ENCODE assay signal across 10 cellular contexts in the genomic region with DNA sequence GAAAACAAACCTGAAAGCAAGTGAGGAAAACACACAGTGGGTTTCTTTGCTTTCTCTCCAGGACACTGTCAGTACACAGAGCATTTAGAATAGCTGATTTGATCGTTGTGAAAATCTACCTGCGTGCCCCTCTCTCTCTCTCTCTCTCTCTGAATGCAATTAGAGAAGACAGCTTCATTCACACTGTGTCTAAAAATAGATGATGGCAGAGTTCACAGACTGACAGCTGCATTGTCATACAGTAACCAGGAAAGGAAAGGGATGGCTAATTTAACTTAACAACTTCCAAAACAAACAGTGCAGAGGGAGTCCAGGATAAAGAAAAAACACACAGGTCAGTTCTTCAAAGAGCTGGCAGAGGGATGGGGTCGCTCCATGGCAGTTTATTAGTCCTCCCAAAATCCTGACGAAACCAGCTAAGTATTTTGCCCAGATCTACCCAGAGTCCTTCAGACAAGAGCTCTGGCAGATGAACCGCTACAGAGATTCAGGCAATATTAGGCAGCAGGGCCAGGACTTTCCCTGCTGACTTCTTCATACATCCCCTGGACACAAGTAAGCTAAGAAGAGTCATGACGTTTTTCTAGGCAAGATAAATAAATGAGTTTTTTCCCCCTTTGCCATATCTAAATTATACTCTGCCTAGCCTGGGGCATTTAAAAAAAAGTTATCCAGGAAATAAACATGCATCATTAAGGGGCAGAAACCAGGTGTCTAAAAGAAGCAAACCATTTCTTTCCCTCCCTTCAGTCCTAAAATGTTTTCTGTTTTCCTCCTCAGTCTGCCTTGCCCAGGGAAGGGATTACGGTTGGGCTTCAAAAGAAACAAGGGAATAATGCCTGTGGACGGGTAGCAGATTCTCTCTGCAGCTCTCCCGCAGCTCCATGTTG. TPM values are rescaled to one million over a fixed set of nuclear protein-coding genes. Genes with fewer than 3 reads are reported as not detected.
DNase-seq lines count a peak whose midpoint lies in the region; ATAC-seq and TF ChIP-seq lines count a peak whose summit lies in the region.
"Had no signal": no experiment of that assay in that cellular context is flagged by ENCODE, and none has a peak within 500 bp of the region (broad histone marks: within the 10 kb centered on the region; RNA-seq: fewer than 3 reads in every experiment).

No MANE protein-coding gene starts in this region.

- H3K27ac ChIP-seq in esophagus squamous epithelium: peak overlapping the region; percentile 32 to 86 (median 76)
- H3K27ac ChIP-seq in CD8-positive, alpha-beta T cell (ENCODE audit: low read depth, low read length): no peak overlapping the region

- H3K9me3 ChIP-seq in esophagus squamous epithelium: no peaks in the 10 kb centered on the region
- H3K9me3 ChIP-seq in CD8-positive, alpha-beta T cell (ENCODE audit: low read length): no peaks in the 10 kb centered on the region

- H3K27me3 ChIP-seq in esophagus squamous epithelium: no peaks in the 10 kb centered on the region
- no peaks in the 10 kb centered on the region for H3K27me3 ChIP-seq in CD8-positive, alpha-beta T cell (ENCODE audit: insufficient read depth, low read length)

- H3K27me3 Mint-ChIP-seq in CD8-positive, alpha-beta T cell (ENCODE audit: low read depth): no peaks in the 10 kb centered on the region
- H3K27me3 Mint-ChIP-seq: dendritic cell treated with granulocyte-macrophage colony-stimulating factor and Interleukin-4, amounts not matched to agents 40 ng/mL and 50 ng/mL, for 4 days had no signal

- H3K4me3 ChIP-seq in esophagus squamous epithelium: peak overlapping the region in 2 of 4 donors; percentile 11 to 48
- no peak overlapping the region for H3K4me3 ChIP-seq in CD8-positive, alpha-beta T cell (ENCODE audit: low read depth, low read length)

- H3K4me3 Mint-ChIP-seq in CD8-positive, alpha-beta T cell: no peak overlapping the region
- H3K4me3 Mint-ChIP-seq: dendritic cell treated with granulocyte-macrophage colony-stimulating factor and Interleukin-4, amounts not matched to agents 40 ng/mL and 50 ng/mL, for 4 days had no signal

- no peaks in the 10 kb centered on the region for H3K9me3 Mint-ChIP-seq in CD8-positive, alpha-beta T cell
- H3K9me3 Mint-ChIP-seq: dendritic cell treated with granulocyte-macrophage colony-stimulating factor and Interleukin-4, amounts not matched to agents 40 ng/mL and 50 ng/mL, for 4 days had no signal

- H3K4me1 Mint-ChIP-seq in CD8-positive, alpha-beta T cell (ENCODE audit: low read depth): no peaks in the 10 kb centered on the region

- H3K36me3 ChIP-seq in esophagus squamous epithelium: no peaks in the 10 kb centered on the region
- no peaks in the 10 kb centered on the region for H3K36me3 ChIP-seq in CD8-positive, alpha-beta T cell (ENCODE audit: insufficient read depth, low read length)

- H3K36me3 Mint-ChIP-seq in CD8-positive, alpha-beta T cell: no peaks in the 10 kb centered on the region

- intact Hi-C loops in esophagus squamous epithelium (cut with DNase I): no loop called here
- intact Hi-C loops in CD8-positive, alpha-beta T cell (cut with DNase I, micrococcal nuclease): no loop called here

- no peak for TF ChIP-seq POLR2A in esophagus squamous epithelium (IDR thresholded peaks at IDR 0.05)

- 31% methylated on average over 9 of the region's 9 CpGs for WGBS in esophagus squamous epithelium, 2 donors

- no peak for TF ChIP-seq CTCF in esophagus squamous epithelium (IDR thresholded peaks at IDR 0.05)
- no peak for TF ChIP-seq CTCF in omental fat pad (IDR thresholded peaks at IDR 0.05)
- no peak for TF ChIP-seq CTCF in CD8-positive, alpha-beta T cell (IDR thresholded peaks at IDR 0.05)

- ATAC-seq in omental fat pad (ENCODE audit: low FRiP score): peak; percentile 74
- ATAC-seq in CD8-positive, alpha-beta T cell: no peak

- CTCF ChIA-PET in CD8-positive, alpha-beta T cell (lab: Charles Lee): no interaction called here

- H3K27ac Mint-ChIP-seq in CD8-positive, alpha-beta T cell: no peak overlapping the region
- H3K27ac Mint-ChIP-seq: dendritic cell treated with granulocyte-macrophage colony-stimulating factor and Interleukin-4, amounts not matched to agents 40 ng/mL and 50 ng/mL, for 4 days had no signal

- POLR2A ChIA-PET in CD8-positive, alpha-beta T cell (lab: Charles Lee): no interaction called here

- peaks cover 15 to 56% (median 35%) of the 10 kb centered on the region in 3 donors for H3K4me1 ChIP-seq in esophagus squamous epithelium
- no peaks in the 10 kb centered on the region for H3K4me1 ChIP-seq in CD8-positive, alpha-beta T cell (ENCODE audit: insufficient read depth, low read length)

- peak; percentile 34 for DNase-seq in Caki2 (ENCODE audit: low read depth)
- peak; percentile 99 for DNase-seq in NCI-H748 treated with DMSO at 0.1 percent for 48 hours (lab: John Stamatoyannopoulos, UW)
- no peak for DNase-seq in esophagus squamous epithelium (lab: John Stamatoyannopoulos, UW)
- DNase-seq in omental fat pad (ENCODE audit: low spot score): no peak
- no peak for DNase-seq in A172 (ENCODE audit: low spot score)
- no peak for DNase-seq in DMS79 (lab: John Stamatoyannopoulos, UW)
- DNase-seq in CD8-positive, alpha-beta T cell: no peak
- no peak for DNase-seq in NCI-H446 treated with DMSO at 0.1 percent for 48 hours (lab: John Stamatoyannopoulos, UW)
- DNase-seq: T-helper 1 cell had no signal

- in situ Hi-C loops in Caki2 (cut with HindIII; ENCODE audit: low pct_unique_long_range_greater_than_20kb, low sequenced_read_pairs): no loop called here

RNA-seq across cellular contexts. Expression of gene WLS, which starts 58.8 kb away (rescaled TPM):
- 3.2 TPM in 1 of 2 replicates, not detected in the other for total RNA-seq in Caki2 (2014; rRNA removed; shearing (Covaris generic); ENCODE audit: low replicate concordance)
- total RNA-seq in esophagus squamous epithelium: 10 to 100 TPM; 30.4 to 87.8 (median 60.0) TPM
- total RNA-seq in omental fat pad: 100 to 1,000 TPM in 1 of 4 donors, 10 to 100 TPM in 3; 44.4 to 114 (median 55.2) TPM
- 32.3 and 49.4 TPM in 2 replicates for total RNA-seq in A172 (2014; rRNA removed; shearing (Covaris generic))
- total RNA-seq in CD8-positive, alpha-beta T cell: not detected

Comparison
In these comparisons a context has a peak if more than half of its experiments do, and no peak if none do; other contexts are left out.
1. DNase-seq: peak in Caki2 (single experiment) and NCI-H748 treated with DMSO at 0.1 percent for 48 hours (single experiment); none in esophagus squamous epithelium (single experiment), omental fat pad (single experiment), A172 (single experiment), DMS79 (single experiment), CD8-positive, alpha-beta T cell (0 of 7) and NCI-H446 treated with DMSO at 0.1 percent for 48 hours (single experiment).